25 cellular contexts compared by ENCODE assay signal in the genomic region with DNA sequence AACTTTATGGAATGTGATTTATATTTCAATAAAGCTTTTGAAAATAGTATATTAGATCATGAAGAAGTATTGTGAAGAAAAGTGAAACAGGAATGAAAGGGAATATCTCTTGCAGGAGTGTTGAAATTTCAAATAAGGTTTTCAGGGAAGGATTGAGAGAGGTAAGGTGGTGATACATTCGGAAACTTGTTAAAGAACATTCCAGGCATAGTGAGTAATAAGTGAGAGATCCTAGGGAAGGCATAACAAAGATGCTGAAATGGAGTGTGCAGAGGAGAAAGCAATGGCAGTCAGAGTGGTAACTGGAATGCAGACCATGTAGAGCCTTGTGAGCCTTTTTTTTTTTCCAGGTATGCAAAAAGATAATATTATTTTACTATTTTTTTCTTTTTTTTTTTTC. TPM values are rescaled to one million over a fixed set of nuclear protein-coding genes. Genes with fewer than 3 reads are reported as not detected.
DNase-seq lines count a peak whose midpoint lies in the region; TF ChIP-seq lines count a peak whose summit lies in the region.
"Had no signal": no experiment of that assay in that cellular context is flagged by ENCODE, and none has a peak within 500 bp of the region (broad histone marks: within the 10 kb centered on the region; RNA-seq: fewer than 3 reads in every experiment).

No MANE protein-coding gene starts in this region.

- H3K4me1 ChIP-seq in GM23248 (ENCODE audit: insufficient read depth) = no peaks in the 10 kb centered on the region
- no peaks in the 10 kb centered on the region for H3K4me1 ChIP-seq in trophoblast cell (ENCODE audit: control insufficient read depth in 1 of 2, insufficient read depth in 2 of 2, low read length in 2 of 2)
- no peaks in the 10 kb centered on the region for H3K4me1 ChIP-seq in Karpas-422 (ENCODE audit: low read length)
- no peaks in the 10 kb centered on the region for H3K4me1 ChIP-seq in esophagus muscularis mucosa
- H3K4me1 ChIP-seq: HAP-1, Peyer's patch had no signal

- POLR2A ChIA-PET in RWPE1 (lab: Yijun Ruan, JAX; ENCODE audit: low non-redundant PET) = no interaction called here

- no peaks in the 10 kb centered on the region for H3K9me2 ChIP-seq in GM23248 (ENCODE audit: insufficient read depth)
- H3K9me2 ChIP-seq in Karpas-422 (replicated peaks; ENCODE audit: insufficient read depth, low read length) = no peaks in the 10 kb centered on the region
- H3K9me2 ChIP-seq: SK-N-SH had no signal

- CTCF ChIA-PET in RWPE1 (lab: Yijun Ruan, JAX) = no interaction called here

- DNase-seq in GM23248 (peak; percentile 29), RWPE1 (ENCODE audit: low spot score) (peak; percentile 14), epithelial cell of esophagus (ENCODE audit: low read depth) (peak; percentile 89), trophoblast cell (peak; percentile 57 to 86), glomerular visceral epithelial cell (ENCODE audit: extremely low spot score) (no peak), Karpas-422 (no peak), esophagus muscularis mucosa (ENCODE audit: extremely low spot score) (no peak)
- DNase-seq: GOT3, HFFc6, NCI-H1092 treated with DMSO at 0.1 percent for 48 hours, NCI-H1436, NCI-H187, NCI-H2081 treated with DMSO at 0.1 percent for 48 hours, NCI-H2171, NCI-H345, NCI-H510A treated with DMSO at 0.1 percent for 48 hours, Peyer's patch, SK-N-SH had no signal

- in situ Hi-C loops in GM23248 (cut with MboI) = no loop called here

- H3K4me2 ChIP-seq in GM23248 (ENCODE audit: unreplicated experiment) (no peak overlapping the region), trophoblast cell (ENCODE audit: low read length) (no peak overlapping the region), Karpas-422 (ENCODE audit: low read depth, low read length, poor library complexity, severe bottlenecking) (no peak overlapping the region)
- H3K4me2 ChIP-seq: KMS-11 had no signal

- no peak overlapping the region for H2BK5ac ChIP-seq in trophoblast cell (ENCODE audit: low read depth, low read length, poor library complexity)

- no peak overlapping the region for H3K4ac ChIP-seq in trophoblast cell (ENCODE audit: low read depth, low read length)

- H3K79me2 ChIP-seq in GM23248 (ENCODE audit: insufficient read depth) (no peaks in the 10 kb centered on the region), trophoblast cell (ENCODE audit: control insufficient read depth, insufficient read depth, low read length, poor library complexity) (no peaks in the 10 kb centered on the region), Karpas-422 (ENCODE audit: low read length) (no peaks in the 10 kb centered on the region)

- no peaks in the 10 kb centered on the region for H3F3A ChIP-seq in GM23248 (ENCODE audit: insufficient read depth)

- H4K20me1 ChIP-seq in GM23248 (ENCODE audit: insufficient read depth) = no peaks in the 10 kb centered on the region
- no peaks in the 10 kb centered on the region for H4K20me1 ChIP-seq in Karpas-422 (ENCODE audit: insufficient read depth, low read depth, low read length)

- no peak overlapping the region for H2AK5ac ChIP-seq in trophoblast cell (ENCODE audit: low read length)

- H2BK120ac ChIP-seq in trophoblast cell (ENCODE audit: insufficient read depth, low read length, poor library complexity) = no peak overlapping the region

- H2AFZ ChIP-seq in GM23248 (no peak overlapping the region), trophoblast cell (ENCODE audit: insufficient read depth, low read length, poor library complexity) (no peak overlapping the region), Karpas-422 (ENCODE audit: low read length) (no peak overlapping the region)

- no peak overlapping the region for H3K9ac ChIP-seq in GM23248
- H3K9ac ChIP-seq in trophoblast cell (ENCODE audit: low read length) = no peak overlapping the region
- H3K9ac ChIP-seq in Karpas-422 (ENCODE audit: low read length) = no peak overlapping the region
- H3K9ac ChIP-seq: KMS-11, SK-N-SH had no signal

- H3K4me3 ChIP-seq in GM23248 = no peak overlapping the region
- H3K4me3 ChIP-seq in epithelial cell of esophagus (ENCODE audit: low read length) = no peak overlapping the region
- H3K4me3 ChIP-seq in trophoblast cell (ENCODE audit: low read depth, low read length) = no peak overlapping the region
- H3K4me3 ChIP-seq in Karpas-422 (ENCODE audit: low read length) = no peak overlapping the region
- H3K4me3 ChIP-seq in esophagus muscularis mucosa = no peak overlapping the region
- H3K4me3 ChIP-seq: HAP-1, Peyer's patch had no signal

- H4K91ac ChIP-seq in trophoblast cell (ENCODE audit: low read depth, low read length) = no peak overlapping the region

- TF ChIP-seq CTCF in RWPE1 (conservative IDR thresholded peaks at IDR 0.05; ENCODE audit: low read depth) = no peak
- no peak for TF ChIP-seq CTCF in epithelial cell of esophagus (IDR thresholded peaks at IDR 0.05; ENCODE audit: insufficient read depth, low read depth, low read length, missing control alignments)
- no peak for TF ChIP-seq CTCF in esophagus muscularis mucosa (IDR thresholded peaks at IDR 0.05)

- no peak overlapping the region for H3K23ac ChIP-seq in trophoblast cell (ENCODE audit: low read length)

- no peak overlapping the region for H2BK12ac ChIP-seq in trophoblast cell (ENCODE audit: low read length)

- TF ChIP-seq POLR2A in esophagus muscularis mucosa (IDR thresholded peaks at IDR 0.05; ENCODE audit: low read depth) = no peak

- WGBS in GM23248 (ENCODE audit: low coverage in 1 of 2, low lambda C conversion rate in 2 of 2, missing lambda C conversion rate in 2 of 2), 2 experiments = 5 to 9% methylated on average over 1 of the region's 1 CpG
- no CpG with 5 or more reads among the region's 1 CpG for WGBS in trophoblast cell (ENCODE audit: extremely low coverage, insufficient coverage, insufficient read length)
- WGBS in esophagus muscularis mucosa = 84% methylated on average over 1 of the region's 1 CpG

- no peaks in the 10 kb centered on the region for H3K27me3 ChIP-seq in GM23248 (replicated peaks; ENCODE audit: insufficient read depth)
- H3K27me3 ChIP-seq in trophoblast cell (ENCODE audit: insufficient read depth, low read length) = no peaks in the 10 kb centered on the region
- no peaks in the 10 kb centered on the region for H3K27me3 ChIP-seq in Karpas-422 (ENCODE audit: low read length)
- no peaks in the 10 kb centered on the region for H3K27me3 ChIP-seq in esophagus muscularis mucosa
- H3K27me3 ChIP-seq: Peyer's patch had no signal

- H3K36me3 ChIP-seq in GM23248 (ENCODE audit: low read depth) (no peaks in the 10 kb centered on the region), trophoblast cell (ENCODE audit: control insufficient read depth in 1 of 2, insufficient read depth in 2 of 2, low read length in 2 of 2) (no peaks in the 10 kb centered on the region), Karpas-422 (ENCODE audit: insufficient read depth, low read length) (no peaks in the 10 kb centered on the region), esophagus muscularis mucosa (no peaks in the 10 kb centered on the region)
- H3K36me3 ChIP-seq: HAP-1, Peyer's patch had no signal

- intact Hi-C loops in esophagus muscularis mucosa (cut with DNase I) = no loop called here

- H3K79me1 ChIP-seq in trophoblast cell (ENCODE audit: low read length) = no peaks in the 10 kb centered on the region

- no peak overlapping the region for H3K14ac ChIP-seq in trophoblast cell (ENCODE audit: low read length)

- TF ChIP-seq EP300 in esophagus muscularis mucosa (IDR thresholded peaks at IDR 0.05) = no peak

- H3K27ac ChIP-seq in GM23248 (no peak overlapping the region), RWPE1 (no peak overlapping the region), trophoblast cell (ENCODE audit: low read depth, low read length) (no peak overlapping the region), Karpas-422 (ENCODE audit: low read length) (no peak overlapping the region), esophagus muscularis mucosa (replicated peaks in 1 of 4) (no peak overlapping the region)
- H3K27ac ChIP-seq: KMS-11, Peyer's patch had no signal

- no peaks in the 10 kb centered on the region for H3K9me3 ChIP-seq in GM23248 (ENCODE audit: low read depth)
- no peaks in the 10 kb centered on the region for H3K9me3 ChIP-seq in trophoblast cell (ENCODE audit: insufficient read depth, low read depth, low read length)
- no peaks in the 10 kb centered on the region for H3K9me3 ChIP-seq in Karpas-422 (ENCODE audit: low read length)
- no peaks in the 10 kb centered on the region for H3K9me3 ChIP-seq in esophagus muscularis mucosa
- H3K9me3 ChIP-seq: HAP-1, Peyer's patch, SK-N-SH had no signal

- no peak overlapping the region for H3K18ac ChIP-seq in trophoblast cell (ENCODE audit: low read length)

- H4K12ac ChIP-seq in trophoblast cell (ENCODE audit: low read depth, low read length) = no peak overlapping the region

- H4K8ac ChIP-seq in trophoblast cell (ENCODE audit: low read depth, low read length) = no peak overlapping the region

RNA-seq across cellular contexts. Expression of gene OR9A4, which starts 4.1 kb away (rescaled TPM):
- total RNA-seq in GM23248 (2014; rRNA removed; shearing (Covaris generic)) = not detected in 2 replicates
- not detected in 2 replicates for polyA plus RNA-seq in GM23248 (2016; fragmentation: Nextera tagmentation; extraction: Ambion mirVana)
- not detected in 2 replicates for polyA plus RNA-seq in trophoblast cell (2013)
- total RNA-seq in Karpas-422 (2014; rRNA removed; shearing (Covaris generic); ENCODE audit: low replicate concordance) = not detected in 2 replicates
- total RNA-seq in esophagus muscularis mucosa = under 1 TPM in 1 of 4 donors, not detected in 3; 0.33 TPM
- total RNA-seq: A172, G401, HFFc6, Peyer's patch had no signal
- polyA plus RNA-seq: BJ, IgD-negative memory B cell, SK-N-SH had no signal

RNA-seq across cellular contexts. Expression of gene CLEC5A, which starts 26.5 kb away (rescaled TPM):
- total RNA-seq in GM23248 (2014; rRNA removed; shearing (Covaris generic)) = not detected in 2 replicates
- polyA plus RNA-seq in GM23248 (2016; fragmentation: Nextera tagmentation; extraction: Ambion mirVana) = not detected in 2 replicates
- polyA plus RNA-seq in trophoblast cell (2013) = not detected in 2 replicates
- not detected in 2 replicates for total RNA-seq in Karpas-422 (2014; rRNA removed; shearing (Covaris generic); ENCODE audit: low replicate concordance)
- under 1 TPM in 3 of 4 donors, not detected in 1; 0.32 to 0.66 (median 0.42) TPM for total RNA-seq in esophagus muscularis mucosa
- total RNA-seq: A172, G401, HFFc6, OCI-LY7, Peyer's patch had no signal
- polyA plus RNA-seq: BJ, IgD-negative memory B cell, SK-N-SH had no signal

RNA-seq across cellular contexts. Expression of gene TAS2R38, which starts 53.3 kb away (rescaled TPM):
- total RNA-seq in GM23248 (2014; rRNA removed; shearing (Covaris generic)) = not detected in 2 replicates
- not detected in 2 replicates for polyA plus RNA-seq in GM23248 (2016; fragmentation: Nextera tagmentation; extraction: Ambion mirVana)
- polyA plus RNA-seq in trophoblast cell (2013) = not detected in 2 replicates
- not detected in 2 replicates for total RNA-seq in Karpas-422 (2014; rRNA removed; shearing (Covaris generic); ENCODE audit: low replicate concordance)
- not detected for total RNA-seq in esophagus muscularis mucosa
- total RNA-seq: A172, G401, HFFc6, OCI-LY7 had no signal
- polyA plus RNA-seq: BJ, IgD-negative memory B cell had no signal

Comparison
In these comparisons a context has a peak if more than half of its experiments do, and no peak if none do; other contexts are left out.
1. DNase-seq: peak in GM23248 (single experiment), RWPE1 (single experiment), epithelial cell of esophagus (single experiment) and trophoblast cell (2 of 2); none in glomerular visceral epithelial cell (single experiment), Karpas-422 (single experiment) and esophagus muscularis mucosa (single experiment).